Comparison of ENCODE assay signal across 1 cellular context in genomic region chr1:80018348-80018747, GRCh38.
TF ChIP-seq lines count a peak whose summit lies in the region.

No MANE protein-coding gene starts in this region.

TF ChIP-seq in HepG2, 621 proteins besides CTCF, POLR2A, EP300 and RAD21 (continued from another document):
- TF ChIP-seq ZBTB43 (CRISPR knock-in tag; conservative IDR thresholded peaks at IDR 0.05) (no peak), ATF7 (IDR thresholded peaks at IDR 0.05) (peak; percentile 78), ATF7 (CRISPR knock-in tag; IDR thresholded peaks at IDR 0.05) (no peak)
